Comparison of ENCODE assay signal across 8 cellular contexts in the genomic region with DNA sequence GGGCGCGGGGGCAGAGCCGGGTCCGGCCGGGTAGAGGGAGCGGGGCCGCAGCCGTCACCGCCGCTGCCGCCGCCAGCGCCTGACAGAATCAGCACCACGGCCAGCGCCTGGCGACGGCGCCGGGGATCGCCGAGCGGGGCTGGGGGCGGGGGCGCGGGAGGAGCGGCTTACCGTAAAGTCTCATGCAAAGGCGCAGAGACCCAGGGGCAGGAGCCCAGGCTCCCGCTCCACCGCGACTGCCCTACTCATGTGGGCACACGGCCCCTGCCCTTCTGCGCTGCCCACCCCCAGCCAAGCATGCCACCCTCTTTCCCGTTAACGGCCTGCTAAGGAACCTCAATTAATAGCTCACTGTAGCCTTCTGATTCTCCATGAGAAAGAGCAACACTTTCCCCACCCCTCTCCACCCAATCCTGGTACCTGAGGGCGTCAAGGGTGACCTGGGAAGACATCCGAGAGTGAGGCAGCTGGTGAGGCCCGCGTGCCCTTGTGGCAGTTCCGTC. TPM values are rescaled to one million over a fixed set of nuclear protein-coding genes. Genes with fewer than 3 reads are reported as not detected.
A peak's percentile ranks its signal among the peaks of the same experiment; 100 is the strongest.
DNase-seq lines count a peak whose midpoint lies in the region; ATAC-seq lines count a peak whose summit lies in the region.

A gene with protein sequence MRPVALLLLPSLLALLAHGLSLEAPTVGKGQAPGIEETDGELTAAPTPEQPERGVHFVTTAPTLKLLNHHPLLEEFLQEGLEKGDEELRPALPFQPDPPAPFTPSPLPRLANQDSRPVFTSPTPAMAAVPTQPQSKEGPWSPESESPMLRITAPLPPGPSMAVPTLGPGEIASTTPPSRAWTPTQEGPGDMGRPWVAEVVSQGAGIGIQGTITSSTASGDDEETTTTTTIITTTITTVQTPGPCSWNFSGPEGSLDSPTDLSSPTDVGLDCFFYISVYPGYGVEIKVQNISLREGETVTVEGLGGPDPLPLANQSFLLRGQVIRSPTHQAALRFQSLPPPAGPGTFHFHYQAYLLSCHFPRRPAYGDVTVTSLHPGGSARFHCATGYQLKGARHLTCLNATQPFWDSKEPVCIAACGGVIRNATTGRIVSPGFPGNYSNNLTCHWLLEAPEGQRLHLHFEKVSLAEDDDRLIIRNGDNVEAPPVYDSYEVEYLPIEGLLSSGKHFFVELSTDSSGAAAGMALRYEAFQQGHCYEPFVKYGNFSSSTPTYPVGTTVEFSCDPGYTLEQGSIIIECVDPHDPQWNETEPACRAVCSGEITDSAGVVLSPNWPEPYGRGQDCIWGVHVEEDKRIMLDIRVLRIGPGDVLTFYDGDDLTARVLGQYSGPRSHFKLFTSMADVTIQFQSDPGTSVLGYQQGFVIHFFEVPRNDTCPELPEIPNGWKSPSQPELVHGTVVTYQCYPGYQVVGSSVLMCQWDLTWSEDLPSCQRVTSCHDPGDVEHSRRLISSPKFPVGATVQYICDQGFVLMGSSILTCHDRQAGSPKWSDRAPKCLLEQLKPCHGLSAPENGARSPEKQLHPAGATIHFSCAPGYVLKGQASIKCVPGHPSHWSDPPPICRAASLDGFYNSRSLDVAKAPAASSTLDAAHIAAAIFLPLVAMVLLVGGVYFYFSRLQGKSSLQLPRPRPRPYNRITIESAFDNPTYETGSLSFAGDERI (minus strand): TSS at position 98 of the 503 bp plus-strand sequence. CDS start 164 bp downstream, outside the sequence.

- H4K8ac ChIP-seq in mesendoderm (ENCODE audit: low read depth, low read length): no peak within 1 kb of the TSS

- H3K27ac ChIP-seq in mesendoderm (ENCODE audit: low read depth, low read length): no peak within 1 kb of the TSS

- H3K9ac ChIP-seq in endocrine pancreas (ENCODE audit: control insufficient read depth, insufficient read depth, low read length) (peak within 1 kb of the TSS; percentile 47), mesendoderm (ENCODE audit: low read length) (no peak within 1 kb of the TSS)

- H3K79me1 ChIP-seq in mesendoderm (ENCODE audit: low read length): no peaks in the 10 kb centered on the region

- no peak within 1 kb of the TSS for H2BK5ac ChIP-seq in mesendoderm (ENCODE audit: low read length)

- no CpG with 5 or more reads among the region's 40 CpGs for WGBS in mesendoderm (ENCODE audit: extremely low coverage, insufficient coverage, low lambda C conversion rate)

- no peak within 1 kb of the TSS for H3K4ac ChIP-seq in mesendoderm (ENCODE audit: low read depth, low read length)

- H2BK15ac ChIP-seq in mesendoderm (replicated peaks; ENCODE audit: low read depth): no peak within 1 kb of the TSS

- no peak within 1 kb of the TSS for H2BK120ac ChIP-seq in mesendoderm (ENCODE audit: low read depth, low read length)

- DNase-seq in GM19240 (ENCODE audit: insufficient read length, low spot score) (peak; percentile 65), NCI-H510A (lab: John Stamatoyannopoulos, UW) (peak; percentile 65), mesendoderm (peak; percentile 84), dedifferentiated amniotic fluid mesenchymal stem cell (ENCODE audit: extremely low spot score) (no peak)
- peak; percentile 86 for DNase-seq in activated CD8-positive, alpha-beta memory T cell treated with anti-CD3 and anti-CD28 coated beads for 24 hours
- peak; percentile 46 for DNase-seq in stimulated activated CD8-positive, alpha-beta memory T cell treated with anti-CD3 and anti-CD28 coated beads, Interleukin-15, amount 100 ng/mL, for 24 hours (ENCODE audit: low read depth)

- H3K23ac ChIP-seq in mesendoderm (ENCODE audit: low read length): peak within 1 kb of the TSS; percentile 70

- H2AK5ac ChIP-seq in mesendoderm (ENCODE audit: low read length): no peak within 1 kb of the TSS

- H3K56ac ChIP-seq in mesendoderm (ENCODE audit: low read length): peak within 1 kb of the TSS; percentile 58

- H3K4me1 ChIP-seq in endocrine pancreas (ENCODE audit: control insufficient read depth, insufficient read depth, low read length) (no peaks in the 10 kb centered on the region), mesendoderm (ENCODE audit: control insufficient read depth, low read depth, low read length) (peaks cover 12% of the 10 kb centered on the region)

- H3K27me3 ChIP-seq in endocrine pancreas (ENCODE audit: control insufficient read depth, insufficient read depth, low read length): no peaks in the 10 kb centered on the region
- peaks cover 10% of the 10 kb centered on the region for H3K27me3 ChIP-seq in mesendoderm (ENCODE audit: insufficient read depth, low read length, poor library complexity)

- H3K4me3 ChIP-seq in endocrine pancreas (ENCODE audit: control insufficient read depth, insufficient read depth, low read length) (peak within 1 kb of the TSS; percentile 16), mesendoderm (ENCODE audit: low read length) (no peak within 1 kb of the TSS)

- no peak within 1 kb of the TSS for H4K5ac ChIP-seq in mesendoderm (ENCODE audit: low read length)

- ATAC-seq in GM18519 (IDR thresholded peaks at IDR 0.05; ENCODE audit: low FRiP score, unreplicated experiment): no peak

- H3K79me2 ChIP-seq in mesendoderm (ENCODE audit: control insufficient read depth, insufficient read depth, low read length): no peaks in the 10 kb centered on the region

- H3K9me3 ChIP-seq in endocrine pancreas (ENCODE audit: control insufficient read depth, low read length): no peaks in the 10 kb centered on the region

- H3K36me3 ChIP-seq in endocrine pancreas (ENCODE audit: control insufficient read depth, insufficient read depth, low read length): no peaks in the 10 kb centered on the region
- no peaks in the 10 kb centered on the region for H3K36me3 ChIP-seq in mesendoderm (ENCODE audit: control insufficient read depth, insufficient read depth, low read length)

- H3K4me2 ChIP-seq in mesendoderm (ENCODE audit: low read length): peak within 1 kb of the TSS; percentile 33

- no peak within 1 kb of the TSS for H3K18ac ChIP-seq in mesendoderm (ENCODE audit: low read length)

RNA-seq across cellular contexts. Expression of the gene that starts here (rescaled TPM):
- polyA plus RNA-seq in mesendoderm (2013, experiment 1 of 2): 0.31 TPM
- 0.36 TPM for polyA plus RNA-seq in mesendoderm (2013, experiment 2 of 2)
